ENCODE assay signal across 17 cellular contexts in genomic region chr1:159646687-159647086, GRCh38. TPM values are rescaled to one million over a fixed set of nuclear protein-coding genes. Genes with fewer than 3 reads are reported as not detected.
DNase-seq lines count a peak whose midpoint lies in the region; ATAC-seq and TF ChIP-seq lines count a peak whose summit lies in the region.
"Had no signal": no experiment of that assay in that cellular context is flagged by ENCODE, and none has a peak within 500 bp of the region (broad histone marks: within the 10 kb centered on the region; RNA-seq: fewer than 3 reads in every experiment).

No MANE protein-coding gene starts in this region.

- no peaks in the 10 kb centered on the region for H3K9me3 ChIP-seq in Loucy (ENCODE audit: insufficient read depth, low read depth, low read length)
- H3K9me3 ChIP-seq: gastrocnemius medialis had no signal

- no peaks in the 10 kb centered on the region for H3K36me3 ChIP-seq in Loucy (ENCODE audit: insufficient read depth, low read length)
- H3K36me3 ChIP-seq: gastrocnemius medialis had no signal

- H3K9me2 ChIP-seq in Loucy (replicated peaks; ENCODE audit: low read depth, low read length) = no peaks in the 10 kb centered on the region

- peak; percentile 31 for ATAC-seq in memory B cell (ENCODE audit: low read depth)
- ATAC-seq: activated CD8-positive, alpha-beta memory T cell treated with anti-CD3 and anti-CD28 coated beads, Interleukin-2, amount 10 ng/mL, durations not matched to agents 7 days and 5 days; activated T-helper 17 cell treated with anti-CD3 and anti-CD28 coated beads, Interleukin-2, amount 50 U/mL, for 72 hours; gastrocnemius medialis; left lobe of liver had no signal

- H3K27me3 Mint-ChIP-seq in CD14-positive monocyte (ENCODE audit: low read depth in 3 of 3) = peaks cover 0 to 2% (median 0%) of the 10 kb centered on the region in 3 donors
- peaks cover 8% of the 10 kb centered on the region for H3K27me3 Mint-ChIP-seq in memory B cell

- H3K4me2 ChIP-seq in Loucy (ENCODE audit: low read depth, low read length, poor library complexity, severe bottlenecking) = no peak overlapping the region

- H3K27me3 ChIP-seq in Loucy (ENCODE audit: insufficient read depth, low read length, poor library complexity, severe bottlenecking) = no peaks in the 10 kb centered on the region
- H3K27me3 ChIP-seq: gastrocnemius medialis had no signal

- H3K4me1 ChIP-seq in Loucy (ENCODE audit: insufficient read depth, low read length, poor library complexity, severe bottlenecking) = peaks cover 6% of the 10 kb centered on the region
- H3K4me1 ChIP-seq: gastrocnemius medialis had no signal

- H3K27ac Mint-ChIP-seq in CD14-positive monocyte (peak overlapping the region; percentile 73 to 94 (median 91)), memory B cell (no peak overlapping the region)
- H3K27ac Mint-ChIP-seq: activated CD8-positive, alpha-beta memory T cell treated with anti-CD3 and anti-CD28 coated beads, Interleukin-2, amount 10 ng/mL, durations not matched to agents 7 days and 5 days; activated T-helper 17 cell treated with anti-CD3 and anti-CD28 coated beads, Interleukin-2, amount 50 U/mL, for 72 hours; T-helper 1 cell treated with Interleukin-12 subunit alpha and Interleukin-12 subunit beta and Interleukin-4 antibody, amounts not matched to agents 30 μg/mL and 1 μg/mL, for 36 hours had no signal

- H3K4me1 Mint-ChIP-seq in CD14-positive monocyte (peaks cover 21% of the 10 kb centered on the region), memory B cell (peaks cover 3% of the 10 kb centered on the region)
- H3K4me1 Mint-ChIP-seq: activated CD8-positive, alpha-beta memory T cell treated with anti-CD3 and anti-CD28 coated beads, Interleukin-2, amount 10 ng/mL, durations not matched to agents 7 days and 5 days; activated T-helper 17 cell treated with anti-CD3 and anti-CD28 coated beads, Interleukin-2, amount 50 U/mL, for 72 hours had no signal

- no peaks in the 10 kb centered on the region for H3F3A ChIP-seq in Loucy (ENCODE audit: low read depth)

- H4K20me1 ChIP-seq in Loucy (ENCODE audit: insufficient read depth, low read length, poor library complexity, severe bottlenecking) = no peaks in the 10 kb centered on the region

- peaks cover 11 to 21% (median 14%) of the 10 kb centered on the region in 7 donors for H3K9me3 Mint-ChIP-seq in CD14-positive monocyte
- peaks cover 6% of the 10 kb centered on the region for H3K9me3 Mint-ChIP-seq in memory B cell

- H3K4me3 ChIP-seq in Loucy (ENCODE audit: low read length, poor library complexity, severe bottlenecking) = no peak overlapping the region
- H3K4me3 ChIP-seq: gastrocnemius medialis had no signal

- peak overlapping the region; percentile 50; the same call in 1 of the 2 replicates for H2AFZ ChIP-seq in Loucy (ENCODE audit: low read length)

- H3K4me3 Mint-ChIP-seq in CD14-positive monocyte (peak overlapping the region; percentile 43 to 55), memory B cell (no peak overlapping the region)
- H3K4me3 Mint-ChIP-seq: activated CD8-positive, alpha-beta memory T cell treated with anti-CD3 and anti-CD28 coated beads, Interleukin-2, amount 10 ng/mL, durations not matched to agents 7 days and 5 days; activated T-helper 17 cell treated with anti-CD3 and anti-CD28 coated beads, Interleukin-2, amount 50 U/mL, for 72 hours; T-helper 1 cell treated with Interleukin-12 subunit alpha and Interleukin-12 subunit beta and Interleukin-4 antibody, amounts not matched to agents 30 μg/mL and 1 μg/mL, for 36 hours had no signal

- intact Hi-C loops in CD14-positive monocyte (cut with micrococcal nuclease) = no loop called here

- H3K36me3 Mint-ChIP-seq in CD14-positive monocyte = peaks cover 0 to 6% of the 10 kb centered on the region in 2 donors
- H3K36me3 Mint-ChIP-seq in memory B cell = peaks cover 2% of the 10 kb centered on the region
- H3K36me3 Mint-ChIP-seq: activated CD8-positive, alpha-beta memory T cell treated with anti-CD3 and anti-CD28 coated beads, Interleukin-2, amount 10 ng/mL, durations not matched to agents 7 days and 5 days had no signal

- no peak for TF ChIP-seq CTCF in CD14-positive monocyte (IDR thresholded peaks at IDR 0.05)
- TF ChIP-seq CTCF in Loucy (conservative IDR thresholded peaks at IDR 0.05; ENCODE audit: low read length) = no peak

- no peaks in the 10 kb centered on the region for H3K79me2 ChIP-seq in Loucy (ENCODE audit: insufficient read depth, low read length)

- H3K9ac ChIP-seq in Loucy (ENCODE audit: low read depth, low read length, poor library complexity, severe bottlenecking) = no peak overlapping the region

- DNase-seq in CD14-positive monocyte (ENCODE audit: low spot score) (no peak), SIG-M5 treated with dmso at 0.1 percent for 504 hours (lab: John Stamatoyannopoulos, UW; ENCODE audit: unreplicated experiment) (peak; percentile 99), memory B cell (ENCODE audit: low spot score in 2 of 2) (no peak), islet precursor cell (no peak), NCI-H2029 treated with DMSO at 0.1 percent for 48 hours (lab: John Stamatoyannopoulos, UW) (no peak), AG20443 (ENCODE audit: low spot score) (no peak)
- DNase-seq in stimulated activated CD4-positive, alpha-beta T cell treated with anti-CD3 and anti-CD28 coated beads, Interleukin-12 subunit alpha, Interleukin-12 subunit beta, amount 100 ng/mL, for 4 hours = no peak
- DNase-seq: activated CD8-positive, alpha-beta memory T cell treated with anti-CD3 and anti-CD28 coated beads, Interleukin-2, amount 10 ng/mL, durations not matched to agents 7 days and 5 days; gastrocnemius medialis; Karpas-422; NCI-H1694 treated with DMSO at 0.1 percent for 48 hours; NCI-H226; stimulated activated CD4-positive, alpha-beta T cell treated with anti-CD3 and anti-CD28 coated beads, Interleukin-1b, Interleukin-23, amount 100 ng/mL, for 48 hours had no signal

RNA-seq across cellular contexts. Expression of gene APCS, which starts 59.1 kb away (rescaled TPM):
- not detected for polyA plus RNA-seq in CD14-positive monocyte
